ENCODE assay signal across 16 cellular contexts in genomic region chr5:32778403-32778802, GRCh38.
DNase-seq lines count a peak whose midpoint lies in the region; ATAC-seq and TF ChIP-seq lines count a peak whose summit lies in the region.
"Had no signal": no experiment of that assay in that cellular context is flagged by ENCODE, and none has a peak within 500 bp of the region (broad histone marks: within the 10 kb centered on the region; RNA-seq: fewer than 3 reads in every experiment).

No MANE protein-coding gene starts in this region.

- H3K79me2 ChIP-seq in OCI-LY7 (ENCODE audit: insufficient read depth, low read depth, low read length): no peaks in the 10 kb centered on the region

- H3K36me3 ChIP-seq in ascending aorta: peaks cover 0 to 4% of the 10 kb centered on the region in 2 donors
- peaks cover 0 to 2% (median 0%) of the 10 kb centered on the region in 4 donors for H3K36me3 ChIP-seq in liver (ENCODE audit: control insufficient read depth in 4 of 4, insufficient read depth in 3 of 4, low read depth in 1 of 4, low read length in 3 of 4)
- H3K36me3 ChIP-seq in thoracic aorta: no peaks in the 10 kb centered on the region
- H3K36me3 ChIP-seq in OCI-LY7 (ENCODE audit: insufficient read depth, low read length): no peaks in the 10 kb centered on the region
- H3K36me3 ChIP-seq: BLaER1 had no signal

- H3K4me1 ChIP-seq in ascending aorta: peaks cover 0 to 10% of the 10 kb centered on the region in 2 donors
- H3K4me1 ChIP-seq in liver (ENCODE audit: control insufficient read depth in 4 of 4, insufficient read depth in 4 of 4, low read length in 3 of 4): no peaks in the 10 kb centered on the region
- H3K4me1 ChIP-seq in thoracic aorta (ENCODE audit: control insufficient read depth in 1 of 2, low read depth in 2 of 2): peaks cover 19 to 49% of the 10 kb centered on the region in 2 donors
- H3K4me1 ChIP-seq in OCI-LY7 (ENCODE audit: insufficient read depth, low read length, poor library complexity, severe bottlenecking): no peaks in the 10 kb centered on the region
- H3K4me1 ChIP-seq: Caco-2 had no signal

- H3K9me3 ChIP-seq in ascending aorta: no peaks in the 10 kb centered on the region
- H3K9me3 ChIP-seq in liver (ENCODE audit: control insufficient read depth in 4 of 4, low read length in 3 of 4): peaks cover 0 to 4% (median 0%) of the 10 kb centered on the region in 4 donors
- H3K9me3 ChIP-seq in thoracic aorta: no peaks in the 10 kb centered on the region
- H3K9me3 ChIP-seq in OCI-LY7 (ENCODE audit: low read length): no peaks in the 10 kb centered on the region
- H3K9me3 ChIP-seq: BLaER1, Caco-2 had no signal

- H3K27me3 ChIP-seq in ascending aorta (no peaks in the 10 kb centered on the region), liver (ENCODE audit: control insufficient read depth in 4 of 4, insufficient read depth in 4 of 4, low read length in 3 of 4) (no peaks in the 10 kb centered on the region), thoracic aorta (replicated peaks; ENCODE audit: insufficient read depth) (no peaks in the 10 kb centered on the region)
- H3K27me3 ChIP-seq: BLaER1 had no signal

- WGBS in liver: 92% methylated on average over 2 of the region's 2 CpGs

- POLR2A ChIA-PET in OCI-LY7 (lab: Charles Lee): interaction anchor here (0.6 kb wide), 1 partner anchor 151 kb away, joined by 3 read pairs; no protein-coding TSS in a partner anchor

- peak overlapping the region; percentile 32 to 44 for H3K27ac ChIP-seq in ascending aorta
- no peak overlapping the region for H3K27ac ChIP-seq in liver (ENCODE audit: low read depth in 1 of 2, low read length in 2 of 2)
- H3K27ac ChIP-seq in thoracic aorta: peak overlapping the region; percentile 32 to 38
- H3K27ac ChIP-seq in OCI-LY7 (ENCODE audit: low read depth, low read length, poor library complexity, severe bottlenecking): no peak overlapping the region
- H3K27ac ChIP-seq: BLaER1, C4-2B had no signal

- intact Hi-C loops in ascending aorta (cut with DNase I): no loop called here
- intact Hi-C loops in OCI-LY7 (cut with micrococcal nuclease; ENCODE audit: unreplicated experiment): no loop called here

- H2AFZ ChIP-seq in OCI-LY7 (ENCODE audit: low read length): no peak overlapping the region
- H2AFZ ChIP-seq: GM23338 had no signal

- no peak for DNase-seq in ascending aorta (ENCODE audit: low spot score in 2 of 2)
- DNase-seq in thoracic aorta (ENCODE audit: low spot score): no peak
- no peak for DNase-seq in OCI-LY7 (ENCODE audit: low spot score)
- DNase-seq: Caco-2; CD4-positive, CD25-positive, alpha-beta regulatory T cell; CD8-positive, alpha-beta T cell; DMS153; DND-41; H9 had no signal

- no peak for TF ChIP-seq RAD21 in liver (IDR thresholded peaks at IDR 0.05)

- TF ChIP-seq CTCF in ascending aorta (IDR thresholded peaks at IDR 0.05) (no peak), liver (IDR thresholded peaks at IDR 0.05; ENCODE audit: low read depth, low read length, missing input control) (no peak), thoracic aorta (IDR thresholded peaks at IDR 0.05) (no peak), OCI-LY7 (conservative IDR thresholded peaks at IDR 0.05; ENCODE audit: low read length) (no peak)

- H3K9me2 ChIP-seq in OCI-LY7 (ENCODE audit: insufficient read depth, low read length): no peaks in the 10 kb centered on the region

- no peaks in the 10 kb centered on the region for H4K20me1 ChIP-seq in OCI-LY7 (ENCODE audit: insufficient read depth, low read length)
- H4K20me1 ChIP-seq: BLaER1 had no signal

- H3K4me3 ChIP-seq in ascending aorta (no peak overlapping the region), liver (ENCODE audit: low read depth in 1 of 3, low read length in 3 of 3) (no peak overlapping the region), thoracic aorta (no peak overlapping the region), OCI-LY7 (ENCODE audit: low read depth, low read length, poor library complexity, severe bottlenecking) (no peak overlapping the region)
- H3K4me3 ChIP-seq: BLaER1, GM23338 had no signal

- no peak overlapping the region for H3K9ac ChIP-seq in liver (ENCODE audit: low read depth in 1 of 2, low read length in 2 of 2)
- H3K9ac ChIP-seq: BLaER1 had no signal

- H3K4me2 ChIP-seq in OCI-LY7 (ENCODE audit: low read length): no peak overlapping the region
- H3K4me2 ChIP-seq: BLaER1, GM23338 had no signal

- CTCF ChIA-PET in OCI-LY7 (lab: Charles Lee; ENCODE audit: unreplicated experiment): no interaction called here

- ATAC-seq in thoracic aorta (ENCODE audit: insufficient number of reproducible peaks, low FRiP score, low read depth) (no peak), GM18520 (IDR thresholded peaks at IDR 0.05; ENCODE audit: unreplicated experiment) (no peak), HG03135 (IDR thresholded peaks at IDR 0.05; ENCODE audit: unreplicated experiment) (no peak)
- ATAC-seq: CD8-positive, alpha-beta T cell; GM23338; HCT116 had no signal

- no TSS peak for BruUV-seq in OCI-LY7 (replicated peaks; lab: Mats Ljungman, UMichigan)

TF ChIP-seq in liver, 16 proteins besides CTCF, POLR2A, EP300 and RAD21:
- TF ChIP-seq HNF4A (conservative IDR thresholded peaks at IDR 0.05) (peak; percentile 37 to 39), ZBTB33 (IDR thresholded peaks at IDR 0.05) (no peak), RXRA (IDR thresholded peaks at IDR 0.05) (peak in 1 of 2 donors; percentile 13)

Comparison
In these comparisons a context has a peak if more than half of its experiments do, and no peak if none do; other contexts are left out.
1. H3K27ac ChIP-seq: peak in ascending aorta (2 of 2) and thoracic aorta (2 of 2); none in liver (0 of 2) and OCI-LY7 (single experiment).